24 cellular contexts compared by ENCODE assay signal in the genomic region with DNA sequence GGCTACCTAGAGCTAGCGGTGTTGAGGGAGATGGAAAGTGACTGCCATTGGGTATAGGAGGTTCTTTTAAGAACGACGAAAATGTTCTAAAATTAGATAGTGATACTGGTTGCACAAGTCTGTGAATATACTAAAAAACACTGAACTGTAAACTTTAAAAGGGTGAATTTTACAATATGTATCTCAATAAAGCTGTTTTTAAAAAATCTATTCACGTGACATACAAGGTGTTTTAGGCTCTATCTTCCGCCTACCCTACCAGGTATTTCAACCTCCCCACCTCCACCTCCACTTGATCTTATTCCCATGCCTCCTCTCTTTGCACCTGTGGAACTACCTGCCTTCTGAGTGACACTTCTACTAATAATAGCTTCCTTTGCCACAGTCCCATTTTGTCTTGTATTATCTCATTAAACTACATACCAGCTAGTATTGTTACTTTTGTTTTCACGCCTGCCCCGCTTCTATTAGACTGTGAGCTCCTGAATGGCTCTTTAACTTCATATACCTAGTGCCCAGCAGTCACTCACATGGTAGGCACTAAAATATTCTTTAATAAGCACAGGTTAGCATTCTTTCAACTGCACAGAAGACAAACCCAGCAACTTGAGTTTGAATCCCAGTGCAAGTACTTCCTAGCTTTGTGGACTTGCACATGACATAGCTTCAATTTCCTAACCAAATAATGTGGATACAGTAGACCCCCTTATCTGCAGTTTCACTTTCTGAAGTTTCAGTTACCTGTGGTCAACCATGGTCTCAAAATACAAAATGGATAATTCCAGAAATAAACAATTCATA. TPM values are rescaled to one million over a fixed set of nuclear protein-coding genes. Genes with fewer than 3 reads are reported as not detected.
DNase-seq lines count a peak whose midpoint lies in the region; ATAC-seq and TF ChIP-seq lines count a peak whose summit lies in the region.
"Had no signal": no experiment of that assay in that cellular context is flagged by ENCODE, and none has a peak within 500 bp of the region (broad histone marks: within the 10 kb centered on the region; RNA-seq: fewer than 3 reads in every experiment).

No MANE protein-coding gene starts in this region.

- no peak overlapping the region for H2AFZ ChIP-seq in H9 (ENCODE audit: low read length)
- H2AFZ ChIP-seq: GM23338 had no signal

- H3K9me3 Mint-ChIP-seq in activated B cell treated with CpG ODN at 0.5 μM for 24 hours: no peaks in the 10 kb centered on the region
- H3K9me3 Mint-ChIP-seq in activated CD8-positive, alpha-beta T cell treated with anti-CD3 and anti-CD28 coated beads, Interleukin-2, amount 10 ng/mL, durations not matched to agents 7 days and 5 days (ENCODE audit: insufficient read depth): no peaks in the 10 kb centered on the region
- no peaks in the 10 kb centered on the region for H3K9me3 Mint-ChIP-seq in H9
- H3K9me3 Mint-ChIP-seq: activated CD8-positive, alpha-beta T cell treated with anti-CD3 and anti-CD28 coated beads for 36 hours; GM23338 had no signal

- H3K27me3 ChIP-seq in heart left ventricle (no peaks in the 10 kb centered on the region), H9 (ENCODE audit: insufficient read depth, low read length) (no peaks in the 10 kb centered on the region), uterus (no peaks in the 10 kb centered on the region)
- H3K27me3 ChIP-seq: gastrocnemius medialis, testis had no signal

- H3K4me3 Mint-ChIP-seq in activated B cell treated with CpG ODN at 0.5 μM for 24 hours (peak overlapping the region; percentile 53), H9 (no peak overlapping the region)
- no peak overlapping the region for H3K4me3 Mint-ChIP-seq in activated CD8-positive, alpha-beta T cell treated with anti-CD3 and anti-CD28 coated beads, Interleukin-2, amount 10 ng/mL, durations not matched to agents 7 days and 5 days
- H3K4me3 Mint-ChIP-seq: activated CD8-positive, alpha-beta T cell treated with anti-CD3 and anti-CD28 coated beads for 36 hours; GM23338 had no signal

- no peak for DNase-seq in Right ventricle myocardium inferior (ENCODE audit: missing footprints)
- DNase-seq in heart left ventricle: no peak
- no peak for DNase-seq in activated B cell treated with CpG ODN at 0.5 μM for 24 hours
- no peak for DNase-seq in activated CD8-positive, alpha-beta T cell treated with anti-CD3 and anti-CD28 coated beads, Interleukin-2, amount 10 ng/mL, durations not matched to agents 7 days and 5 days
- no peak for DNase-seq in H9
- no peak for DNase-seq in uterus
- DNase-seq: activated CD8-positive, alpha-beta T cell treated with anti-CD3 and anti-CD28 coated beads for 36 hours; activated T-cell treated with anti-CD3 and anti-CD28 coated beads for 4 hours; dermis blood vessel endothelial cell; gastrocnemius medialis; GDM1; IMR-90; NCI-H1417 treated with DMSO at 0.1 percent for 48 hours; NCI-H2081 treated with DMSO at 0.1 percent for 48 hours; NCI-H748 treated with DMSO at 0.1 percent for 48 hours; occipital lobe; stimulated activated CD4-positive, alpha-beta T cell treated with anti-CD3 and anti-CD28 coated beads, Interleukin-15, amount 100 ng/mL, for 24 hours; stimulated activated naive CD8-positive, alpha-beta T cell treated with anti-CD3 and anti-CD28 coated beads, Interleukin-15, Interleukin-2, amounts not matched to agents 100 U/mL and 50 U/mL, for 24 hours; testis had no signal

- H2BK12ac ChIP-seq in H9 (ENCODE audit: insufficient read length, low read depth, low read length): no peak overlapping the region

- H3K9me3 ChIP-seq in heart left ventricle (no peaks in the 10 kb centered on the region), HEK293 (ENCODE audit: control insufficient read depth, insufficient read depth, low read depth, low read length) (no peaks in the 10 kb centered on the region), H9 (ENCODE audit: control insufficient read depth, low read depth, low read length) (no peaks in the 10 kb centered on the region), uterus (no peaks in the 10 kb centered on the region)
- H3K9me3 ChIP-seq: gastrocnemius medialis, testis had no signal

- no peak overlapping the region for H4K91ac ChIP-seq in H9 (ENCODE audit: insufficient read length, low read depth, low read length)

- no peak overlapping the region for H2AK5ac ChIP-seq in H9 (ENCODE audit: insufficient read length, low read length)

- H3K36me3 ChIP-seq in heart left ventricle (no peaks in the 10 kb centered on the region), HEK293 (ENCODE audit: control insufficient read depth in 2 of 2, insufficient read depth in 1 of 2, low read length in 2 of 2) (no peaks in the 10 kb centered on the region), uterus (no peaks in the 10 kb centered on the region)
- H3K36me3 ChIP-seq: gastrocnemius medialis had no signal

- WGBS in heart left ventricle, 4 donors: 81 to 86% (median 85%) methylated on average over 7 of the region's 7 CpGs
- WGBS in H9 (ENCODE audit: extremely low coverage, insufficient read length, low lambda C conversion rate): no CpG with 5 or more reads among the region's 7 CpGs

- POLR2A ChIA-PET in HEK293 (lab: Yijun Ruan, JAX): no interaction called here
- POLR2A ChIA-PET in activated B cell treated with CpG ODN at 0.5 μM for 24 hours (lab: Charles Lee): interaction anchor here (0.5 to 2.3 kb wide), 4 partner anchors 9 to 21 kb away, joined by 3 to 13 read pairs (median 4); a partner anchor contains a TSS
- POLR2A ChIA-PET in activated CD8-positive, alpha-beta T cell treated with anti-CD3 and anti-CD28 coated beads, Interleukin-2, amount 10 ng/mL, durations not matched to agents 7 days and 5 days (lab: Charles Lee): interaction anchor here (1.1 to 2.8 kb wide), 2 partner anchors 8 to 10 kb away, joined by 4 to 14 read pairs; a partner anchor contains a TSS

- H3K56ac ChIP-seq in H9 (ENCODE audit: insufficient read length, low read depth, low read length): no peak overlapping the region

- H3K23me2 ChIP-seq in H9 (ENCODE audit: insufficient read length, low read depth, low read length, poor library complexity, severe bottlenecking): peaks cover 2% of the 10 kb centered on the region

- H3K79me2 ChIP-seq in H9 (ENCODE audit: insufficient read depth, low read length): no peaks in the 10 kb centered on the region; the same call in 1 of the 2 replicates

- no peak overlapping the region for H2BK120ac ChIP-seq in H9 (ENCODE audit: low read depth, low read length, poor library complexity, severe bottlenecking)

- H3K27me3 Mint-ChIP-seq in activated B cell treated with CpG ODN at 0.5 μM for 24 hours: no peaks in the 10 kb centered on the region
- H3K27me3 Mint-ChIP-seq in activated CD8-positive, alpha-beta T cell treated with anti-CD3 and anti-CD28 coated beads, Interleukin-2, amount 10 ng/mL, durations not matched to agents 7 days and 5 days (ENCODE audit: low read depth): no peaks in the 10 kb centered on the region
- no peaks in the 10 kb centered on the region for H3K27me3 Mint-ChIP-seq in H9 (ENCODE audit: low read depth)
- H3K27me3 Mint-ChIP-seq: activated CD8-positive, alpha-beta T cell treated with anti-CD3 and anti-CD28 coated beads for 36 hours had no signal

- peaks cover 4% of the 10 kb centered on the region for H3K36me3 Mint-ChIP-seq in activated B cell treated with CpG ODN at 0.5 μM for 24 hours (ENCODE audit: low read depth)
- H3K36me3 Mint-ChIP-seq in activated CD8-positive, alpha-beta T cell treated with anti-CD3 and anti-CD28 coated beads, Interleukin-2, amount 10 ng/mL, durations not matched to agents 7 days and 5 days (ENCODE audit: low read depth): no peaks in the 10 kb centered on the region
- no peaks in the 10 kb centered on the region for H3K36me3 Mint-ChIP-seq in H9 (ENCODE audit: insufficient read depth in 1 of 3, low read depth in 3 of 3)

- no peaks in the 10 kb centered on the region for H4K20me1 ChIP-seq in H9 (ENCODE audit: control insufficient read depth, insufficient read depth, insufficient read length)

- H3K4ac ChIP-seq in H9 (ENCODE audit: low read depth, low read length): no peak overlapping the region

- H3K27ac ChIP-seq in heart left ventricle (no peak overlapping the region), HEK293 (ENCODE audit: extremely low read depth, low read depth, low read length) (no peak overlapping the region), H9 (ENCODE audit: insufficient read length, low read depth, low read length) (no peak overlapping the region), uterus (no peak overlapping the region)
- H3K27ac ChIP-seq: gastrocnemius medialis, RWPE1, testis had no signal

- H3K4me3 ChIP-seq in heart left ventricle (no peak overlapping the region), HEK293 (ENCODE audit: low read depth, low read length) (no peak overlapping the region), uterus (no peak overlapping the region)
- H3K4me3 ChIP-seq: gastrocnemius medialis, GM23338, testis had no signal

- no peak overlapping the region for H3K18ac ChIP-seq in H9 (ENCODE audit: insufficient read length, low read depth, low read length)

- TF ChIP-seq CTCF in heart left ventricle (IDR thresholded peaks at IDR 0.05) (no peak), HEK293 (tag by site-specific recombination; IDR thresholded peaks at IDR 0.05) (no peak), activated B cell treated with CpG ODN at 0.5 μM for 24 hours (IDR thresholded peaks at IDR 0.05) (no peak), H9 (conservative IDR thresholded peaks at IDR 0.05) (no peak), uterus (IDR thresholded peaks at IDR 0.05) (no peak)

- H3T11ph ChIP-seq in H9 (ENCODE audit: low read length): no peak overlapping the region

- no peak overlapping the region for H3K9ac ChIP-seq in H9 (ENCODE audit: extremely low read depth, insufficient read length, low read length)

- intact Hi-C loops in Right ventricle myocardium inferior (cut with DNase I): no loop called here
- intact Hi-C loops in heart left ventricle (cut with DNase I): loop anchor here in 2 of 10 donors (5.0 to 10.0 kb wide), 2 partner anchors 34 to 46 kb away; no protein-coding TSS in a partner anchor
- intact Hi-C loops in activated B cell treated with CpG ODN at 0.5 μM for 24 hours (cut with micrococcal nuclease): loop anchor here (1.0 to 10.0 kb wide), 2 partner anchors 8 to 924 kb away; no protein-coding TSS in a partner anchor
- intact Hi-C loops in uterus (cut with DNase I; ENCODE audit: low total_unique reads): no loop called here

- no peak overlapping the region for H4K5ac ChIP-seq in H9 (ENCODE audit: insufficient read length, low read depth, low read length)

- H3K27ac Mint-ChIP-seq in activated B cell treated with CpG ODN at 0.5 μM for 24 hours (peak overlapping the region; percentile 75), H9 (no peak overlapping the region)
- H3K27ac Mint-ChIP-seq in activated CD8-positive, alpha-beta T cell treated with anti-CD3 and anti-CD28 coated beads, Interleukin-2, amount 10 ng/mL, durations not matched to agents 7 days and 5 days: no peak overlapping the region
- H3K27ac Mint-ChIP-seq: activated CD8-positive, alpha-beta T cell treated with anti-CD3 and anti-CD28 coated beads for 36 hours; GM23338 had no signal

- no peak overlapping the region for H3K14ac ChIP-seq in H9 (ENCODE audit: insufficient read depth, low read length)

- TF ChIP-seq POLR2A in heart left ventricle (IDR thresholded peaks at IDR 0.05) (no peak), uterus (IDR thresholded peaks at IDR 0.05) (no peak)

- H3K4me1 Mint-ChIP-seq in activated B cell treated with CpG ODN at 0.5 μM for 24 hours: peaks cover 80% of the 10 kb centered on the region
- H3K4me1 Mint-ChIP-seq in activated CD8-positive, alpha-beta T cell treated with anti-CD3 and anti-CD28 coated beads, Interleukin-2, amount 10 ng/mL, durations not matched to agents 7 days and 5 days (ENCODE audit: low read depth): peaks cover 39% of the 10 kb centered on the region
- H3K4me1 Mint-ChIP-seq in H9: peaks cover 0 to 8% of the 10 kb centered on the region in 2 experiments; a peak in 2 of 4 replicates
- H3K4me1 Mint-ChIP-seq: GM23338 had no signal

- CTCF ChIA-PET in HEK293 (lab: Yijun Ruan, JAX): interaction anchor here (0.8 to 0.9 kb wide), 2 partner anchors 43 to 119 kb away, joined by 3 to 4 read pairs; no protein-coding TSS in a partner anchor
- CTCF ChIA-PET in activated B cell treated with CpG ODN at 0.5 μM for 24 hours (lab: Charles Lee): interaction anchor here (0.6 to 1.7 kb wide), 3 partner anchors 10 to 18 kb away, joined by 3 to 5 read pairs (median 3); a partner anchor contains a TSS
- CTCF ChIA-PET in activated CD8-positive, alpha-beta T cell treated with anti-CD3 and anti-CD28 coated beads, Interleukin-2, amount 10 ng/mL, durations not matched to agents 7 days and 5 days (lab: Charles Lee): interaction anchor here (1.2 kb wide), 1 partner anchor 36 kb away, joined by 3 read pairs; no protein-coding TSS in a partner anchor

- peaks cover 6 to 71% (median 45%) of the 10 kb centered on the region in 12 donors for H3K4me1 ChIP-seq in heart left ventricle
- H3K4me1 ChIP-seq in HEK293 (ENCODE audit: control insufficient read depth, insufficient read depth, low read length): peaks cover 13% of the 10 kb centered on the region
- H3K4me1 ChIP-seq in H9 (ENCODE audit: insufficient read depth, low read length): no peaks in the 10 kb centered on the region
- H3K4me1 ChIP-seq in uterus: peaks cover 3 to 6% of the 10 kb centered on the region in 2 donors

- H3K23ac ChIP-seq in H9 (ENCODE audit: insufficient read length, low read depth, low read length): no peak overlapping the region

- H3K79me1 ChIP-seq in H9 (ENCODE audit: insufficient read depth, low read depth, low read length, poor library complexity, severe bottlenecking): peaks cover 3% of the 10 kb centered on the region

- no peak overlapping the region for H2BK20ac ChIP-seq in H9 (ENCODE audit: low read depth, low read length, poor library complexity, severe bottlenecking)

- no peak overlapping the region for H4K8ac ChIP-seq in H9 (replicated peaks; ENCODE audit: insufficient read length, low read depth, low read length)

- H2BK15ac ChIP-seq in H9 (ENCODE audit: low read depth, low read length): no peak overlapping the region

- ATAC-seq in Right ventricle myocardium inferior: peak; percentile 6
- no peak for ATAC-seq in heart left ventricle
- no peak for ATAC-seq in activated B cell treated with CpG ODN at 0.5 μM for 24 hours (ENCODE audit: low read depth)
- ATAC-seq in activated CD8-positive, alpha-beta T cell treated with anti-CD3 and anti-CD28 coated beads, Interleukin-2, amount 10 ng/mL, durations not matched to agents 7 days and 5 days: no peak
- no peak for ATAC-seq in GM21737 (IDR thresholded peaks at IDR 0.05; ENCODE audit: unreplicated experiment)
- ATAC-seq: GM23338; left lobe of liver; stimulated activated naive CD8-positive, alpha-beta T cell treated with anti-CD3 and anti-CD28 coated beads, Interleukin-15, Interleukin-2, amounts not matched to agents 100 U/mL and 50 U/mL, for 24 hours had no signal

- no peak overlapping the region for H2BK5ac ChIP-seq in H9 (ENCODE audit: insufficient read length, low read length)

- H3K4me2 ChIP-seq in H9 (ENCODE audit: insufficient read depth, insufficient read length, low read length): no peak overlapping the region
- H3K4me2 ChIP-seq: GM23338 had no signal

RNA-seq across cellular contexts. Expression of a gene that starts 9.3 kb away (rescaled TPM):
- total RNA-seq in Right ventricle myocardium inferior: 41.3 TPM
- total RNA-seq in heart left ventricle: 10 to 100 TPM; 30.6 to 55.0 (median 40.0) TPM
- polyA plus RNA-seq in heart left ventricle: 10 to 100 TPM; 19.3 to 30.6 TPM
- total RNA-seq in activated B cell treated with CpG ODN at 0.5 μM for 24 hours: 147 and 156 TPM in 2 replicates
- 10 to 100 TPM; 69.7 to 71.2 TPM for total RNA-seq in activated CD8-positive, alpha-beta T cell treated with anti-CD3 and anti-CD28 coated beads, Interleukin-2, amount 10 ng/mL, durations not matched to agents 7 days and 5 days
- 17.0 and 17.1 TPM in 2 replicates for total RNA-seq in H9 (2021)
- total RNA-seq in uterus: 10 to 100 TPM; 11.0 to 71.9 (median 56.2) TPM
